8 cellular contexts compared by ENCODE assay signal in the genomic region with DNA sequence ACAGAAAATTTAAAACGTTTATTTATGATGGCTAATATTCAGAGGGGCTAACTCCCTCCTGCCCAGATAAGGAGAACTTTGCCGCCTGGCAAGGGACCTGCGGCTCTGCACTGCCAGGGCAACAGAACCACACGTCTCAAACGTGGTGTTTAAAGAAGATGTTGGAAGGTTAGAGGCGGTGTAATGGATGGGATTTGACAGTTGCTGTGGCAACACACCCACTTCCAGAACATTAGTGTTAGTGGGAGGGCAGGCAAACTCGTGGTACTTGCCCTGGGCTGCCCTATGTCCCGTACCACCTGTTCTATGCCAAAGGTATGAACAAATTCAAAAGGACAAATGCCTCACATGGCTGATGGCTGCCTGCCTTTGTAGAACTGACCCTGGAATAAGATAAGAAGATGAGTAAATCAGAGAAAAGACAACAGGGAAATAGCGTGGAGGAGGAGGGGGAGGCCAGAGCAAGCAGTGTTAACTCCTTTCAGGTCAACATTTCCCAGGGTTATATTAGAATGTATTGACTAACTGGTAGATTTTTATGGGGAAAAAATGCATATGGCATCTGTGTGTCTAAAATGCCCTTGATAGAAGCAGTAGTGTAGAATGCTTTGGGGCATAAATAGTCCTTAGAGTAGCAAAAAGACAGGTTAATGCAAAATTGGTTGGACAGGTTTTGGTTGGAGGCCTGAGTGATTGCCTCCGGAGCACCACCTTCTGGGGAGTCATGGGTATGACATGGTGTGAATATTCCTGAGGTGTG. TPM values are rescaled to one million over a fixed set of nuclear protein-coding genes. Genes with fewer than 3 reads are reported as not detected.
DNase-seq lines count a peak whose midpoint lies in the region; ATAC-seq, FAIRE-seq and TF ChIP-seq lines count a peak whose summit lies in the region.

No MANE protein-coding gene starts in this region.

- CTCF ChIA-PET in Calu3 (lab: Charles Lee), result interaction anchor here (0.6 to 0.8 kb wide), 2 partner anchors 303 to 401 kb away, joined by 3 to 4 read pairs; no protein-coding TSS in a partner anchor

- no peak overlapping the region for H3K4me3 ChIP-seq in pancreas

- H3K27me3 ChIP-seq in foreskin keratinocyte (peaks cover 7% of the 10 kb centered on the region), pancreas (no peaks in the 10 kb centered on the region)

- H3K27ac ChIP-seq in foreskin keratinocyte, result no peak overlapping the region
- H3K27ac ChIP-seq in pancreas, result no peak overlapping the region

- intact Hi-C loops in Calu3 (cut with micrococcal nuclease; ENCODE audit: unreplicated experiment), result loop anchor here (2.0 to 5.0 kb wide), 2 partner anchors 238 to 303 kb away; no protein-coding TSS in a partner anchor
- intact Hi-C loops in pancreas (cut with DNase I), result no loop called here

- TF ChIP-seq CTCF in Calu3 (IDR thresholded peaks at IDR 0.05; ENCODE audit: unreplicated experiment) (peak; percentile 64), foreskin keratinocyte (conservative IDR thresholded peaks at IDR 0.05) (peak; percentile 78), pancreas (IDR thresholded peaks at IDR 0.05) (peak; percentile 46 to 78 (median 68))

- ATAC-seq in GM21515 (IDR thresholded peaks at IDR 0.05; ENCODE audit: unreplicated experiment) (peak; percentile 92), foreskin keratinocyte (peak; percentile 90), pancreas (peak; percentile 87 to 99 (median 96))
- peak; percentile 79 for ATAC-seq in activated T-helper 17 cell treated with anti-CD3 and anti-CD28 coated beads, Interleukin-2, amount 50 U/mL, for 72 hours (replicated peaks)

- H3K27ac Mint-ChIP-seq in Calu3 (ENCODE audit: unreplicated experiment), result no peak overlapping the region
- peak overlapping the region; percentile 44 for H3K27ac Mint-ChIP-seq in activated T-helper 17 cell treated with anti-CD3 and anti-CD28 coated beads, Interleukin-2, amount 50 U/mL, for 72 hours

- H3K4me1 ChIP-seq in foreskin keratinocyte, result no peaks in the 10 kb centered on the region
- H3K4me1 ChIP-seq in pancreas, result no peaks in the 10 kb centered on the region

- no peaks in the 10 kb centered on the region for H3K27me3 Mint-ChIP-seq in Calu3 (ENCODE audit: unreplicated experiment)
- H3K27me3 Mint-ChIP-seq in activated T-helper 17 cell treated with anti-CD3 and anti-CD28 coated beads, Interleukin-2, amount 50 U/mL, for 72 hours, result no peaks in the 10 kb centered on the region

- no peaks in the 10 kb centered on the region for H3K36me3 ChIP-seq in pancreas

- no peaks in the 10 kb centered on the region for H3K9me3 ChIP-seq in pancreas

- 51% methylated on average over 10 of the region's 10 CpGs for WGBS in pancreas, 2 donors

- no peaks in the 10 kb centered on the region for H3K36me3 Mint-ChIP-seq in Calu3 (ENCODE audit: insufficient read depth, unreplicated experiment)
- no peaks in the 10 kb centered on the region for H3K36me3 Mint-ChIP-seq in activated T-helper 17 cell treated with anti-CD3 and anti-CD28 coated beads, Interleukin-2, amount 50 U/mL, for 72 hours (ENCODE audit: low read depth)

- peaks cover 14% of the 10 kb centered on the region for H3K4me1 Mint-ChIP-seq in Calu3 (ENCODE audit: low read depth, unreplicated experiment)
- H3K4me1 Mint-ChIP-seq in activated T-helper 17 cell treated with anti-CD3 and anti-CD28 coated beads, Interleukin-2, amount 50 U/mL, for 72 hours, result peaks cover 2% of the 10 kb centered on the region

- H3K9me3 Mint-ChIP-seq in Calu3 (ENCODE audit: low read depth, unreplicated experiment), result no peaks in the 10 kb centered on the region
- H3K9me3 Mint-ChIP-seq in activated T-helper 17 cell treated with anti-CD3 and anti-CD28 coated beads, Interleukin-2, amount 50 U/mL, for 72 hours, result no peaks in the 10 kb centered on the region

- BruUV-seq in Calu3 (replicated peaks; lab: Mats Ljungman, UMichigan), result no TSS peak

- no peak overlapping the region for H3K4me3 Mint-ChIP-seq in Calu3 (ENCODE audit: low read depth, unreplicated experiment)
- no peak overlapping the region for H3K4me3 Mint-ChIP-seq in activated T-helper 17 cell treated with anti-CD3 and anti-CD28 coated beads, Interleukin-2, amount 50 U/mL, for 72 hours

- DNase-seq in Calu3 (peak; percentile 66), HTR-8/SVneo (ENCODE audit: insufficient read length, low spot score) (peak; percentile 78), RPMI8226 (peak; percentile 60), foreskin keratinocyte (peak in 1 of 2 donors; percentile 30), pancreas (peak in 4 of 6 donors; percentile 29 to 73 (median 39))
- no peak for DNase-seq in NK-92 treated with Interleukin-12 subunit alpha and Interleukin-12 subunit beta, amount 100 ng/mL, for 24 hours (lab: John Stamatoyannopoulos, UW)

- FAIRE-seq in HTR-8/SVneo (lab: Jason Lieb, UNC), result no peak
- FAIRE-seq in pancreas (lab: Jason Lieb, UNC), result peak; percentile 65

RNA-seq across cellular contexts. Expression of a gene that starts 30.8 kb away (rescaled TPM):
- total RNA-seq in Calu3 (2022), result 1.3 and 3.3 TPM in 2 replicates
- total RNA-seq in activated T-helper 17 cell treated with anti-CD3 and anti-CD28 coated beads, Interleukin-2, amount 50 U/mL, for 72 hours, result 10 to 100 TPM; 21.7 to 46.3 TPM
- 0.04 TPM in 1 of 2 replicates, not detected in the other for total RNA-seq in foreskin keratinocyte
- not detected in 2 replicates for polyA plus RNA-seq in foreskin keratinocyte
- total RNA-seq in pancreas, result 1 to 10 TPM; 1.4 to 4.6 (median 2.2) TPM
- polyA plus RNA-seq in pancreas, result 1 to 10 TPM; 1.2 to 4.4 TPM
